ENCODE assay signal across 26 cellular contexts in the genomic region with DNA sequence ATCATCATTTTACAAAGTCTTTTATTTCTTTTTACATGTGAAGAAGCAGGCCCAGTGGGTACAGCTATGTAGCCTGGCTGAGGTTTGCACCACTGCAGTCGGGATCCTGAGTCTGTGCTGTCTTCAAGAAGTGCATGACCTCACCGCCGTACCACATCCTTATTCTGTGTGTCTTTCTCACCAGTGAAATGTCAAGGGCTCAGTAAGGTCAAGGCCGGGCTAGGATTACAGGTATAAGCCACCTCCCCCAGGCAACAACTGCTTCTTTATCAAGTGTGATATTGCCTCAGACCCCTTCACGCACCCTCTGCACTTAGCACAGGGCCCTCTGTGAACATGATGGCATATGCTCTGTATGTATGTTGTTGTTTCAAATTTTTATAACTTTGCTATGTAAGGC.
"Had no signal": no experiment of that assay in that cellular context is flagged by ENCODE, and none has a peak within 500 bp of the region (broad histone marks: within the 10 kb centered on the region; RNA-seq: fewer than 3 reads in every experiment).

No MANE protein-coding gene starts in this region.

- FAIRE-seq: pancreas, urothelium cell line had no signal

- H3K4me1 ChIP-seq: left ventricle myocardium inferior, pancreas, prostate gland, suprapubic skin, tibial artery, upper lobe of right lung had no signal

- H3K27me3 ChIP-seq: hepatocyte, pancreas, suprapubic skin, tibial artery, upper lobe of right lung had no signal

- ATAC-seq: mucosa of descending colon; naive thymus-derived CD4-positive, alpha-beta T cell; pancreas; right cardiac atrium; sciatic nerve; upper lobe of right lung had no signal

- H3K9me3 ChIP-seq: left ventricle myocardium inferior, mucosa of descending colon, pancreas, prostate gland, suprapubic skin, thoracic aorta, tibial artery, upper lobe of right lung had no signal

- H3K27ac ChIP-seq: hepatocyte, left ventricle myocardium inferior, pancreas, prostate gland, skin epidermis, suprapubic skin, thoracic aorta, tibial artery, upper lobe of right lung had no signal

- DNase-seq: islet precursor cell; left ventricle myocardium inferior; midbrain; mucosa of descending colon; naive thymus-derived CD4-positive, alpha-beta T cell; nucleus accumbens; pancreas; posterior cingulate gyrus; retina; right cardiac atrium; stimulated activated CD4-positive, alpha-beta T cell treated with anti-CD3 and anti-CD28 coated beads, Interleukin-12 subunit alpha, Interleukin-12 subunit beta, amount 100 ng/mL, for 4 hours; stimulated activated CD4-positive, alpha-beta T cell treated with anti-CD3 and anti-CD28 coated beads, Interleukin-15, amount 100 ng/mL, for 24 hours; stimulated activated CD4-positive, alpha-beta T cell treated with anti-CD3 and anti-CD28 coated beads, Interleukin-2, amount 100 ng/mL, for 24 hours; stimulated activated CD4-positive, alpha-beta T cell treated with anti-CD3 and anti-CD28 coated beads, Interleukin-4, amount 100 ng/mL, for 1 hour; stimulated activated naive CD4-positive, alpha-beta T cell; tibial artery; trophoblast cell; upper lobe of right lung had no signal

- H3K4me2 ChIP-seq: hepatocyte had no signal

- H2AFZ ChIP-seq: hepatocyte had no signal

- H3K36me3 ChIP-seq: left ventricle myocardium inferior, pancreas, prostate gland, suprapubic skin, thoracic aorta, tibial artery, upper lobe of right lung had no signal

- H3K4me3 ChIP-seq: hepatocyte, left ventricle myocardium inferior, lung, mucosa of descending colon, pancreas, prostate gland, skin epidermis, suprapubic skin, thoracic aorta, tibial artery, upper lobe of right lung had no signal
